Comparison of ENCODE assay signal across 9 cellular contexts in the genomic region with DNA sequence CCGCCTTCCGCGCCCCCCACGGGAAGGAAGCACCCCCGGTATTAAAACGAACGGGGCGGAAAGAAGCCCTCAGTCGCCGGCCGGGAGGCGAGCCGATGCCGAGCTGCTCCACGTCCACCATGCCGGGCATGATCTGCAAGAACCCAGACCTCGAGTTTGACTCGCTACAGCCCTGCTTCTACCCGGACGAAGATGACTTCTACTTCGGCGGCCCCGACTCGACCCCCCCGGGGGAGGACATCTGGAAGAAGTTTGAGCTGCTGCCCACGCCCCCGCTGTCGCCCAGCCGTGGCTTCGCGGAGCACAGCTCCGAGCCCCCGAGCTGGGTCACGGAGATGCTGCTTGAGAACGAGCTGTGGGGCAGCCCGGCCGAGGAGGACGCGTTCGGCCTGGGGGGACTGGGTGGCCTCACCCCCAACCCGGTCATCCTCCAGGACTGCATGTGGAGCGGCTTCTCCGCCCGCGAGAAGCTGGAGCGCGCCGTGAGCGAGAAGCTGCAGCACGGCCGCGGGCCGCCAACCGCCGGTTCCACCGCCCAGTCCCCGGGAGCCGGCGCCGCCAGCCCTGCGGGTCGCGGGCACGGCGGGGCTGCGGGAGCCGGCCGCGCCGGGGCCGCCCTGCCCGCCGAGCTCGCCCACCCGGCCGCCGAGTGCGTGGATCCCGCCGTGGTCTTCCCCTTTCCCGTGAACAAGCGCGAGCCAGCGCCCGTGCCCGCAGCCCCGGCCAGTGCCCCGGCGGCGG. TPM values are rescaled to one million over a fixed set of nuclear protein-coding genes. Genes with fewer than 3 reads are reported as not detected.
DNase-seq lines count a peak whose midpoint lies in the region; ATAC-seq and TF ChIP-seq lines count a peak whose summit lies in the region.
"Had no signal": no experiment of that assay in that cellular context is flagged by ENCODE, and none has a peak within 500 bp of the region (broad histone marks: within the 10 kb centered on the region; RNA-seq: fewer than 3 reads in every experiment).

No MANE protein-coding gene starts in this region.

- H3K4me2 ChIP-seq in KMS-11 (peak overlapping the region; percentile 40; the same call in 1 of the 2 replicates), OCI-LY7 (ENCODE audit: low read length) (no peak overlapping the region)

- H3K36me3 ChIP-seq in CD4-positive, CD25-positive, alpha-beta regulatory T cell (ENCODE audit: control insufficient read depth, insufficient read depth, low read length): no peaks in the 10 kb centered on the region
- peaks cover 24% of the 10 kb centered on the region; the same call in 1 of the 2 replicates for H3K36me3 ChIP-seq in KMS-11 (ENCODE audit: insufficient read depth)
- no peaks in the 10 kb centered on the region for H3K36me3 ChIP-seq in mucosa of stomach (ENCODE audit: control insufficient read depth, insufficient read depth, low read length)
- no peaks in the 10 kb centered on the region for H3K36me3 ChIP-seq in OCI-LY7 (ENCODE audit: insufficient read depth, low read length)

- H3K27me3 Mint-ChIP-seq in CD4-positive, CD25-positive, alpha-beta regulatory T cell: peaks cover 64% of the 10 kb centered on the region

- no peak overlapping the region for H3K27ac Mint-ChIP-seq in CD4-positive, CD25-positive, alpha-beta regulatory T cell
- H3K27ac Mint-ChIP-seq: activated naive CD4-positive, alpha-beta T cell treated with anti-CD3 and anti-CD28 coated beads, Interleukin-2, amount 50 U/mL, for 72 hours had no signal

- H3K79me2 ChIP-seq in KMS-11 (ENCODE audit: insufficient read depth, low read depth) (peaks cover 68% of the 10 kb centered on the region), OCI-LY7 (ENCODE audit: insufficient read depth, low read depth, low read length) (no peaks in the 10 kb centered on the region)

- peak; percentile 5 to 7 for ATAC-seq in CD4-positive, CD25-positive, alpha-beta regulatory T cell (ENCODE audit: low read depth in 2 of 2)
- no peak for ATAC-seq in GM21423 (IDR thresholded peaks at IDR 0.05; ENCODE audit: unreplicated experiment)

- H3K4me1 ChIP-seq in CD4-positive, CD25-positive, alpha-beta regulatory T cell (ENCODE audit: control insufficient read depth, insufficient read depth, low read length, poor library complexity, severe bottlenecking): peaks cover 26% of the 10 kb centered on the region
- H3K4me1 ChIP-seq in KMS-11 (ENCODE audit: low read depth, poor library complexity, severe bottlenecking) (peaks cover 20% of the 10 kb centered on the region), mucosa of stomach (ENCODE audit: control insufficient read depth, insufficient read depth, low read length) (peaks cover 33% of the 10 kb centered on the region), OCI-LY7 (ENCODE audit: insufficient read depth, low read length, poor library complexity, severe bottlenecking) (no peaks in the 10 kb centered on the region)

- no peak overlapping the region for H3K27ac ChIP-seq in CD4-positive, CD25-positive, alpha-beta regulatory T cell (ENCODE audit: insufficient read depth, low read length, poor library complexity, severe bottlenecking)
- H3K27ac ChIP-seq in KMS-11: peak overlapping the region; percentile 50; the same call in 1 of the 2 replicates
- H3K27ac ChIP-seq in OCI-LY7 (ENCODE audit: low read depth, low read length, poor library complexity, severe bottlenecking): no peak overlapping the region

- TF ChIP-seq CTCF in KMS-11 (conservative IDR thresholded peaks at IDR 0.05; ENCODE audit: low read depth, low read length) (no peak), OCI-LY7 (conservative IDR thresholded peaks at IDR 0.05; ENCODE audit: low read length) (no peak)

- peaks cover 18% of the 10 kb centered on the region for H3K27me3 ChIP-seq in CD4-positive, CD25-positive, alpha-beta regulatory T cell (ENCODE audit: control insufficient read depth, insufficient read depth, low read length)
- H3K27me3 ChIP-seq in KMS-11 (ENCODE audit: insufficient read depth, low read depth): no peaks in the 10 kb centered on the region
- H3K27me3 ChIP-seq in mucosa of stomach (ENCODE audit: control insufficient read depth, insufficient read depth, low read length): peaks cover 23% of the 10 kb centered on the region

- H3K4me3 Mint-ChIP-seq in CD4-positive, CD25-positive, alpha-beta regulatory T cell: peak overlapping the region; percentile 56 to 88 (median 75)

- BruUV-seq in OCI-LY7 (replicated peaks; lab: Mats Ljungman, UMichigan): no TSS peak

- H3K36me3 Mint-ChIP-seq in CD4-positive, CD25-positive, alpha-beta regulatory T cell: peaks cover 4% of the 10 kb centered on the region

- H3K9me2 ChIP-seq in OCI-LY7 (ENCODE audit: insufficient read depth, low read length): no peaks in the 10 kb centered on the region

- POLR2A ChIA-PET in OCI-LY7 (lab: Charles Lee): no interaction called here

- peak in 2 of 3 donors; percentile 17 to 21 for DNase-seq in CD4-positive, CD25-positive, alpha-beta regulatory T cell
- DNase-seq in dermis blood vessel endothelial cell (peak; percentile 34), ureter (ENCODE audit: low spot score) (peak; percentile 53), OCI-LY7 (ENCODE audit: low spot score) (no peak), NCI-H2171 (lab: John Stamatoyannopoulos, UW) (no peak)

- CTCF ChIA-PET in OCI-LY7 (lab: Charles Lee; ENCODE audit: unreplicated experiment): no interaction called here

- H3K9me3 ChIP-seq in CD4-positive, CD25-positive, alpha-beta regulatory T cell (ENCODE audit: control insufficient read depth in 2 of 2, low read length in 2 of 2): no peaks in the 10 kb centered on the region
- H3K9me3 ChIP-seq in mucosa of stomach (ENCODE audit: control insufficient read depth, low read length) (no peaks in the 10 kb centered on the region), OCI-LY7 (ENCODE audit: low read length) (no peaks in the 10 kb centered on the region)

- no peak overlapping the region for H3K4me3 ChIP-seq in CD4-positive, CD25-positive, alpha-beta regulatory T cell (ENCODE audit: low read depth, low read length)
- H3K4me3 ChIP-seq in KMS-11 (IDR thresholded peaks at IDR 0.05; ENCODE audit: insufficient read depth, low read depth, low read length) (no peak overlapping the region), mucosa of stomach (ENCODE audit: low read length) (peak overlapping the region; percentile 77), OCI-LY7 (ENCODE audit: low read depth, low read length, poor library complexity, severe bottlenecking) (no peak overlapping the region)

- peaks cover 0 to 35% (median 11%) of the 10 kb centered on the region in 4 donors for H3K4me1 Mint-ChIP-seq in CD4-positive, CD25-positive, alpha-beta regulatory T cell

- intact Hi-C loops in OCI-LY7 (cut with micrococcal nuclease; ENCODE audit: unreplicated experiment): no loop called here

- peak overlapping the region; percentile 78; the same call in 1 of the 2 replicates for H3K9ac ChIP-seq in KMS-11
- H3K9ac ChIP-seq in mucosa of stomach (ENCODE audit: low read length): peak overlapping the region; percentile 68

- H4K20me1 ChIP-seq in KMS-11 (ENCODE audit: insufficient read depth) (peaks cover 35% of the 10 kb centered on the region), OCI-LY7 (ENCODE audit: insufficient read depth, low read length) (no peaks in the 10 kb centered on the region)

- H3K9me3 Mint-ChIP-seq in CD4-positive, CD25-positive, alpha-beta regulatory T cell: peaks cover 0 to 2% (median 0%) of the 10 kb centered on the region in 7 donors
- H3K9me3 Mint-ChIP-seq: activated naive CD4-positive, alpha-beta T cell treated with anti-CD3 and anti-CD28 coated beads, Interleukin-2, amount 50 U/mL, for 72 hours had no signal

- no peak overlapping the region for H2AFZ ChIP-seq in KMS-11 (ENCODE audit: low read depth)
- no peak overlapping the region for H2AFZ ChIP-seq in OCI-LY7 (ENCODE audit: low read length)

RNA-seq across cellular contexts. Expression of a gene that starts 1.8 kb away (rescaled TPM):
- 2.2 TPM for total RNA-seq in CD4-positive, CD25-positive, alpha-beta regulatory T cell
- under 1 TPM in 2 of 4 donors, not detected in 2; 0.08 to 0.09 TPM for polyA plus RNA-seq in CD4-positive, CD25-positive, alpha-beta regulatory T cell
- total RNA-seq in dermis blood vessel endothelial cell (12.2 and 19.6 TPM in 2 replicates), ureter (3.7 TPM), OCI-LY7 (2022) (not detected in 2 replicates)
- not detected in 2 replicates for total RNA-seq in OCI-LY7 (2014; rRNA removed; shearing (Covaris generic))
- total RNA-seq: activated naive CD4-positive, alpha-beta T cell treated with anti-CD3 and anti-CD28 coated beads, Interleukin-2, amount 50 U/mL, for 72 hours had no signal

Comparison
In these comparisons a context has a peak if more than half of its experiments do, and no peak if none do; other contexts are left out.
1. DNase-seq: peak in CD4-positive, CD25-positive, alpha-beta regulatory T cell (2 of 3), dermis blood vessel endothelial cell (single experiment) and ureter (single experiment); none in OCI-LY7 (single experiment) and NCI-H2171 (single experiment).